In the genomic region with DNA sequence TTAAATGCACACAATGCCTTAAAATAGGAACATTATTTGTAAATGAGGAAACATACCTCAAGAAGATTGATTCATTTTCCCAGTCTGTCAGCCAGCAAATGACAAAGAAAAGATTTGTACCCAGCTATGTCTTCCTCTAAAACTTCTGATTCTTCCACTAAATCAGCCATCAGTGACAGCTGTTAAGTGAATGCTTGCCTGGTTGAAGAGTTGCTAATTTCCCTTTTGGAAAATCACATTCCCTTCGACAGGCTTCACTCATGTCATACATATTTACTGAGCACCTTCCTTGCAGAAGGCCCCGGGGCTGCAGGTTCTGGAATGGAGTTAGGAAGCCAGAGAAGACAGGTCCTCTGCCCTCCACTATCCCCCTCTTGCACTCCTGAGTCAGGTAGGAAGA, we compare ENCODE assay signal across 23 cellular contexts.
"Had no signal": no experiment of that assay in that cellular context is flagged by ENCODE, and none has a peak within 500 bp of the region (broad histone marks: within the 10 kb centered on the region; RNA-seq: fewer than 3 reads in every experiment).

No MANE protein-coding gene starts in this region.

- H3K9me3 ChIP-seq: pancreas, prostate gland had no signal

- H3K4me1 ChIP-seq: left ventricle myocardium inferior, pancreas, prostate gland, tibial nerve, vagina had no signal

- DNase-seq: hypothalamus; immature natural killer cell; kidney; left colon; left ventricle myocardium inferior; mucosa of descending colon; naive thymus-derived CD4-positive, alpha-beta T cell; nucleus accumbens; pancreas; posterior cingulate gyrus; retina; right cardiac atrium; stimulated activated CD4-positive, alpha-beta T cell treated with anti-CD3 and anti-CD28 coated beads, Interleukin-12 subunit alpha, Interleukin-12 subunit beta, amount 100 ng/mL, for 4 hours; stimulated activated CD4-positive, alpha-beta T cell treated with anti-CD3 and anti-CD28 coated beads, Interleukin-15, amount 100 ng/mL, for 24 hours; stimulated activated CD4-positive, alpha-beta T cell treated with anti-CD3 and anti-CD28 coated beads, Interleukin-2, amount 100 ng/mL, for 24 hours; stimulated activated CD4-positive, alpha-beta T cell treated with anti-CD3 and anti-CD28 coated beads, Interleukin-4, amount 100 ng/mL, for 1 hour had no signal

- H3K27ac ChIP-seq: left ventricle myocardium inferior, pancreas, prostate gland, skin epidermis, tibial nerve, vagina had no signal

- H3K4me3 ChIP-seq: left ventricle myocardium inferior, mucosa of descending colon, pancreas, prostate gland, skin epidermis, tibial nerve, vagina had no signal

- ATAC-seq: left colon; mucosa of descending colon; naive thymus-derived CD4-positive, alpha-beta T cell; natural killer cell treated with Interleukin-12 subunit alpha and Interleukin-12 subunit beta and Interleukin-15 and Interleukin-18, amount 100 ng/mL, for 72 hours; pancreas; right cardiac atrium; sciatic nerve; stimulated activated effector memory CD8-positive, alpha-beta T cell treated with anti-CD3 and anti-CD28 coated beads, Interleukin-12 subunit alpha, Interleukin-12 subunit beta, amount 100 ng/mL, for 72 hours had no signal

- H3K36me3 ChIP-seq: left ventricle myocardium inferior, pancreas, prostate gland, tibial nerve, vagina had no signal

- H3K27me3 ChIP-seq: pancreas, vagina had no signal
